Comparison of ENCODE assay signal across 8 cellular contexts in genomic region chr19:35899547-35900214, GRCh38. TPM values are rescaled to one million over a fixed set of nuclear protein-coding genes. Genes with fewer than 3 reads are reported as not detected.
DNase-seq lines count a peak whose midpoint lies in the region; ATAC-seq and TF ChIP-seq lines count a peak whose summit lies in the region.

No MANE protein-coding gene starts in this region.

- TF ChIP-seq CTCF in type B pancreatic cell (conservative IDR thresholded peaks at IDR 0.05) = no peak

- H3K36me3 Mint-ChIP-seq in T-helper 1 cell treated with Interleukin-12 subunit alpha and Interleukin-12 subunit beta and Interleukin-4 antibody, amounts not matched to agents 30 μg/mL and 1 μg/mL, for 36 hours (ENCODE audit: low read depth) = peaks cover 25% of the 10 kb centered on the region
- H3K36me3 Mint-ChIP-seq in type B pancreatic cell = no peaks in the 10 kb centered on the region

- no peaks in the 10 kb centered on the region for H3K27me3 Mint-ChIP-seq in T-helper 1 cell treated with Interleukin-12 subunit alpha and Interleukin-12 subunit beta and Interleukin-4 antibody, amounts not matched to agents 30 μg/mL and 1 μg/mL, for 36 hours (ENCODE audit: low read depth)
- peaks cover 22% of the 10 kb centered on the region for H3K27me3 Mint-ChIP-seq in type B pancreatic cell

- ATAC-seq in left cardiac atrium = peak; percentile 87

- H3K9me3 Mint-ChIP-seq in T-helper 1 cell treated with Interleukin-12 subunit alpha and Interleukin-12 subunit beta and Interleukin-4 antibody, amounts not matched to agents 30 μg/mL and 1 μg/mL, for 36 hours = no peaks in the 10 kb centered on the region
- no peaks in the 10 kb centered on the region for H3K9me3 Mint-ChIP-seq in type B pancreatic cell

- peak overlapping the region; percentile 96 for H3K4me3 Mint-ChIP-seq in T-helper 1 cell treated with Interleukin-12 subunit alpha and Interleukin-12 subunit beta and Interleukin-4 antibody, amounts not matched to agents 30 μg/mL and 1 μg/mL, for 36 hours
- peak overlapping the region; percentile 97 for H3K4me3 Mint-ChIP-seq in type B pancreatic cell

- peak; percentile 81 for DNase-seq in EH (ENCODE audit: low read depth)
- peak; percentile 82 for DNase-seq in HCEC 1CT
- DNase-seq in NCI-H128 (lab: John Stamatoyannopoulos, UW; ENCODE audit: unreplicated experiment) = peak; percentile 27
- peak; percentile 79 for DNase-seq in amniotic epithelial cell (ENCODE audit: low read depth)
- peak; percentile 88 for DNase-seq in left cardiac atrium
- DNase-seq in posterior cingulate gyrus = peak; percentile 57 to 97 (median 81)
- peak; percentile 81 for DNase-seq in type B pancreatic cell (ENCODE audit: extremely low spot score, unreplicated experiment)

- H3K27ac Mint-ChIP-seq in T-helper 1 cell treated with Interleukin-12 subunit alpha and Interleukin-12 subunit beta and Interleukin-4 antibody, amounts not matched to agents 30 μg/mL and 1 μg/mL, for 36 hours = peak overlapping the region; percentile 97
- H3K27ac Mint-ChIP-seq in type B pancreatic cell = peak overlapping the region; percentile 95

- peaks cover 42% of the 10 kb centered on the region for H3K4me1 Mint-ChIP-seq in T-helper 1 cell treated with Interleukin-12 subunit alpha and Interleukin-12 subunit beta and Interleukin-4 antibody, amounts not matched to agents 30 μg/mL and 1 μg/mL, for 36 hours (ENCODE audit: low read depth)
- H3K4me1 Mint-ChIP-seq in type B pancreatic cell (ENCODE audit: unreplicated experiment) = peaks cover 12% of the 10 kb centered on the region

- intact Hi-C loops in left cardiac atrium (cut with DNase I) (no loop called here), posterior cingulate gyrus (cut with DNase I) (loop anchor here (5.0 kb wide), 1 partner anchor 33 kb away; no protein-coding TSS in a partner anchor)

RNA-seq across cellular contexts. Expression of gene NFKBID, which starts 0.7 kb away (rescaled TPM):
- 1 to 10 TPM; 3.9 to 5.4 TPM for total RNA-seq in left cardiac atrium
- 9.1 and 11.6 TPM in 2 replicates for total RNA-seq in type B pancreatic cell (ENCODE audit: low replicate concordance)

RNA-seq across cellular contexts. Expression of gene HCST, which starts 2.6 kb away (rescaled TPM):
- total RNA-seq in left cardiac atrium (10 to 100 TPM in 1 of 2 donors, 1 to 10 TPM in 1; 6.9 to 15.5 TPM), type B pancreatic cell (ENCODE audit: low replicate concordance) (1.0 and 1.3 TPM in 2 replicates)

RNA-seq across cellular contexts. Expression of gene TYROBP, which starts 8.4 kb away (rescaled TPM):
- 10 to 100 TPM; 43.4 to 88.7 TPM for total RNA-seq in left cardiac atrium
- total RNA-seq in type B pancreatic cell (ENCODE audit: low replicate concordance) = not detected in 2 replicates

RNA-seq across cellular contexts. Expression of gene APLP1, which starts 31.3 kb away (rescaled TPM):
- 10 to 100 TPM; 11.3 to 17.0 TPM for total RNA-seq in left cardiac atrium
- 43.3 and 120 TPM in 2 replicates for total RNA-seq in type B pancreatic cell (ENCODE audit: low replicate concordance)

RNA-seq across cellular contexts. Expression of gene LRFN3, which starts 36.5 kb away (rescaled TPM):
- 1 to 10 TPM; 7.6 to 9.7 TPM for total RNA-seq in left cardiac atrium
- total RNA-seq in type B pancreatic cell (ENCODE audit: low replicate concordance) = 17.3 and 22.6 TPM in 2 replicates

Comparison
In these comparisons a context has a peak if more than half of its experiments do, and no peak if none do; other contexts are left out.
1. Peak in every context shown above with its lines: DNase-seq and ATAC-seq.
2. DNase-seq: peak in every context shown above with its lines; median percentile 88 in left cardiac atrium; 82 in HCEC 1CT; 81 in EH; 81 in posterior cingulate gyrus; 81 in type B pancreatic cell; 79 in amniotic epithelial cell; 27 in NCI-H128.
3. RNA of gene TYROBP, which starts 8.4 kb away (total RNA-seq): 43.4 to 88.7 TPM in left cardiac atrium; not detected in type B pancreatic cell; every median in the first group is over 10 times any median in the second.